In genomic region chr11:7666292-7666866, GRCh38 we compare ENCODE assay signal across 15 cellular contexts. TPM values are rescaled to one million over a fixed set of nuclear protein-coding genes. Genes with fewer than 3 reads are reported as not detected.
DNase-seq lines count a peak whose midpoint lies in the region; ATAC-seq and TF ChIP-seq lines count a peak whose summit lies in the region.
"Had no signal": no experiment of that assay in that cellular context is flagged by ENCODE, and none has a peak within 500 bp of the region (broad histone marks: within the 10 kb centered on the region; RNA-seq: fewer than 3 reads in every experiment).

No MANE protein-coding gene starts in this region.

- intact Hi-C loops in Caco-2 (cut with micrococcal nuclease; ENCODE audit: unreplicated experiment): loop anchor here (5.0 kb wide), 1 partner anchor 224 kb away; no protein-coding TSS in a partner anchor

- peaks cover 60% of the 10 kb centered on the region for H3K36me3 Mint-ChIP-seq in Caco-2 (ENCODE audit: insufficient read depth, unreplicated experiment)

- H3K9me3 ChIP-seq in Caco-2 (no peaks in the 10 kb centered on the region), osteoblast (ENCODE audit: low read depth, low read length) (no peaks in the 10 kb centered on the region), Karpas-422 (ENCODE audit: low read length) (no peaks in the 10 kb centered on the region)

- no TSS peak for BruUV-seq in Caco-2 (replicated peaks; lab: Mats Ljungman, UMichigan)

- H3K27me3 Mint-ChIP-seq in Caco-2 (ENCODE audit: insufficient read depth, unreplicated experiment): no peaks in the 10 kb centered on the region

- no peak for ATAC-seq in activated CD4-positive, CD25-positive, alpha-beta regulatory T cell treated with anti-CD3 and anti-CD28 coated beads, Interleukin-2, amount 50 U/mL, for 24 hours

- no peak overlapping the region for H3K4me2 ChIP-seq in osteoblast (ENCODE audit: insufficient read depth, low read length)
- H3K4me2 ChIP-seq in Karpas-422 (ENCODE audit: low read depth, low read length, poor library complexity, severe bottlenecking): no peak overlapping the region

- TF ChIP-seq CTCF in Caco-2 (IDR thresholded peaks at IDR 0.05; ENCODE audit: insufficient read depth in 1 of 2, low read depth in 1 of 2, low read length in 1 of 2, severe bottlenecking in 1 of 2, unreplicated experiment in 1 of 2) (no peak), osteoblast (IDR thresholded peaks at IDR 0.05; ENCODE audit: extremely low read depth, low read depth, low read length) (no peak)

- POLR2A ChIA-PET in Caco-2 (lab: Charles Lee): no interaction called here

- H3K27me3 ChIP-seq in Caco-2 (replicated peaks; ENCODE audit: control insufficient read depth, insufficient read depth, low read length) (no peaks in the 10 kb centered on the region), osteoblast (ENCODE audit: insufficient read depth, low read length) (no peaks in the 10 kb centered on the region), Karpas-422 (ENCODE audit: low read length) (no peaks in the 10 kb centered on the region)

- H3K36me3 ChIP-seq in Caco-2 (ENCODE audit: control insufficient read depth, insufficient read depth, low read length) (peaks cover 4% of the 10 kb centered on the region), osteoblast (ENCODE audit: insufficient read depth, low read length) (no peaks in the 10 kb centered on the region), Karpas-422 (ENCODE audit: insufficient read depth, low read length) (no peaks in the 10 kb centered on the region)

- no peaks in the 10 kb centered on the region for H3K79me2 ChIP-seq in osteoblast (ENCODE audit: insufficient read depth, low read length)
- no peaks in the 10 kb centered on the region for H3K79me2 ChIP-seq in Karpas-422 (ENCODE audit: low read length)

- peaks cover 12% of the 10 kb centered on the region for H3K4me1 Mint-ChIP-seq in Caco-2 (ENCODE audit: low read depth, unreplicated experiment)

- H3K4me3 Mint-ChIP-seq in Caco-2 (ENCODE audit: unreplicated experiment): no peak overlapping the region
- H3K4me3 Mint-ChIP-seq: CD8-positive, alpha-beta T cell had no signal

- H4K20me1 ChIP-seq in osteoblast (ENCODE audit: insufficient read depth, low read length) (no peaks in the 10 kb centered on the region), Karpas-422 (ENCODE audit: insufficient read depth, low read depth, low read length) (peaks cover 6% of the 10 kb centered on the region; the same call in 1 of the 2 replicates)

- CTCF ChIA-PET in Caco-2 (lab: Charles Lee): interaction anchor here (1.2 to 2.1 kb wide), 6 partner anchors 9 to 313 kb away, joined by 4 to 31 read pairs (median 13); partner anchors contain the start of gene PPFIBP2

- no peak overlapping the region for H3K9ac ChIP-seq in Karpas-422 (ENCODE audit: low read length)

- no peak overlapping the region for H2AFZ ChIP-seq in osteoblast (ENCODE audit: low read length)
- no peak overlapping the region for H2AFZ ChIP-seq in Karpas-422 (ENCODE audit: low read length)

- no peaks in the 10 kb centered on the region for H3K9me3 Mint-ChIP-seq in Caco-2 (ENCODE audit: unreplicated experiment)
- H3K9me3 Mint-ChIP-seq: CD8-positive, alpha-beta T cell had no signal

- DNase-seq in Caco-2 (no peak), osteoblast (ENCODE audit: insufficient read length, low spot score, missing footprints) (peak; percentile 54), substantia nigra (lab: John Stamatoyannopoulos, UW) (no peak), DMS79 treated with DMSO at 0.1 percent for 48 hours (lab: John Stamatoyannopoulos, UW) (no peak), Karpas-422 (no peak)

- peak overlapping the region; percentile 49 for H3K27ac ChIP-seq in cingulate gyrus (ENCODE audit: low read depth, low read length)
- H3K27ac ChIP-seq in osteoblast (ENCODE audit: low read depth, low read length): no peak overlapping the region
- peak overlapping the region; percentile 75 for H3K27ac ChIP-seq in substantia nigra (ENCODE audit: low read depth, low read length, poor library complexity, severe bottlenecking)
- H3K27ac ChIP-seq in Karpas-422 (ENCODE audit: low read length): no peak overlapping the region

- no peaks in the 10 kb centered on the region for H3K9me2 ChIP-seq in Karpas-422 (replicated peaks; ENCODE audit: insufficient read depth, low read length)

- H3K4me1 ChIP-seq in Caco-2: no peaks in the 10 kb centered on the region
- H3K4me1 ChIP-seq in osteoblast (ENCODE audit: insufficient read depth, low read length): no peaks in the 10 kb centered on the region
- H3K4me1 ChIP-seq in Karpas-422 (ENCODE audit: low read length): no peaks in the 10 kb centered on the region

- H3K4me3 ChIP-seq in Caco-2 (ENCODE audit: low read depth, low read length): no peak overlapping the region
- no peak overlapping the region for H3K4me3 ChIP-seq in osteoblast (ENCODE audit: insufficient read depth, low read length)
- H3K4me3 ChIP-seq in Karpas-422 (ENCODE audit: low read length): no peak overlapping the region

- H3K27ac Mint-ChIP-seq in Caco-2 (ENCODE audit: unreplicated experiment): peak overlapping the region; percentile 11
- H3K27ac Mint-ChIP-seq: CD8-positive, alpha-beta T cell had no signal

RNA-seq across cellular contexts. Expression of gene CYB5R2, which starts 6.9 kb away (rescaled TPM):
- total RNA-seq in Caco-2 (2022): 4.5 and 5.2 TPM in 2 replicates
- total RNA-seq in osteoblast: 9.1 and 14.8 TPM in 2 replicates
- not detected in 2 replicates for total RNA-seq in Karpas-422 (2014; rRNA removed; shearing (Covaris generic); ENCODE audit: low replicate concordance)
- total RNA-seq: A172; CD8-positive, alpha-beta T cell; H4; OCI-LY7 had no signal

RNA-seq across cellular contexts. Expression of gene OVCH2, which starts 39.9 kb away (rescaled TPM):
- total RNA-seq in Caco-2 (2022): 0.34 TPM in 1 of 2 replicates, not detected in the other
- under 0.01 TPM in 1 of 2 replicates, not detected in the other for total RNA-seq in osteoblast
- not detected in 2 replicates for total RNA-seq in Karpas-422 (2014; rRNA removed; shearing (Covaris generic); ENCODE audit: low replicate concordance)
- total RNA-seq: A172; Calu3; CD8-positive, alpha-beta T cell; Daoy; IMR-90; OCI-LY7; Right ventricle myocardium inferior had no signal

Comparison
In these comparisons a context has a peak if more than half of its experiments do, and no peak if none do; other contexts are left out.
1. H3K27ac ChIP-seq: peak in cingulate gyrus (single experiment) and substantia nigra (single experiment); none in osteoblast (single experiment) and Karpas-422 (single experiment).